In genomic region chr14:92586001-92586947, GRCh38 we compare ENCODE assay signal across 9 cellular contexts.
DNase-seq lines count a peak whose midpoint lies in the region; FAIRE-seq and TF ChIP-seq lines count a peak whose summit lies in the region.
"Had no signal": no experiment of that assay in that cellular context is flagged by ENCODE, and none has a peak within 500 bp of the region (broad histone marks: within the 10 kb centered on the region; RNA-seq: fewer than 3 reads in every experiment).

No MANE protein-coding gene starts in this region.

- no peaks in the 10 kb centered on the region for H3K36me3 ChIP-seq in GM06990 (ENCODE audit: control insufficient read depth, insufficient read depth, low read length)
- H3K36me3 ChIP-seq in thymus (ENCODE audit: control insufficient read depth, insufficient read depth) = peaks cover 9% of the 10 kb centered on the region

- peaks cover 6% of the 10 kb centered on the region for H3K9me3 Mint-ChIP-seq in activated T-helper 2 cell treated with anti-CD3 and anti-CD28 coated beads, Interferon-gamma antibody, Interleukin-2, Interleukin-4, amounts not matched to agents 10 μg/mL and 5 μg/mL and 100 μg/mL, durations not matched to agents 14 hours and 24 hours and 36 hours

- H3K27ac ChIP-seq in thymus (ENCODE audit: low read depth) = peak overlapping the region; percentile 95
- H3K27ac ChIP-seq: parathyroid adenoma had no signal

- DNase-seq in GM06990 (ENCODE audit: extremely low read depth, insufficient read length) = peak; percentile 46
- peak; percentile 31 for DNase-seq in HTR-8/SVneo (ENCODE audit: insufficient read length, low spot score)
- DNase-seq in activated T-helper 2 cell treated with anti-CD3 and anti-CD28 coated beads, Interferon-gamma antibody, Interleukin-2, Interleukin-4, amounts not matched to agents 10 μg/mL and 5 μg/mL and 100 μg/mL, durations not matched to agents 14 hours and 24 hours and 36 hours (ENCODE audit: low spot score) = peak; percentile 44
- DNase-seq in iris pigment epithelial cell (ENCODE audit: low read depth) = peak; percentile 97
- DNase-seq in D341Med (ENCODE audit: low spot score) = no peak
- no peak for DNase-seq in retina
- no peak for DNase-seq in NCI-H1105 treated with DMSO at 0.1 percent for 48 hours (lab: John Stamatoyannopoulos, UW)

- intact Hi-C loops in activated T-helper 2 cell treated with anti-CD3 and anti-CD28 coated beads, Interferon-gamma antibody, Interleukin-2, Interleukin-4, amounts not matched to agents 10 μg/mL and 5 μg/mL and 100 μg/mL, durations not matched to agents 14 hours and 24 hours and 36 hours (cut with micrococcal nuclease) = loop anchor here (1.0 to 5.0 kb wide), 5 partner anchors 23 to 183 kb away; no protein-coding TSS in a partner anchor

- no peak overlapping the region for H3K4me3 ChIP-seq in GM06990 (replicated peaks; ENCODE audit: low read depth, low read length)
- H3K4me3 ChIP-seq in thymus (ENCODE audit: low read length) = no peak overlapping the region

- H3K4me1 ChIP-seq in thymus (ENCODE audit: control insufficient read depth, insufficient read depth, low read length) = peaks cover 53% of the 10 kb centered on the region
- H3K4me1 ChIP-seq: parathyroid adenoma had no signal

- H3K36me3 Mint-ChIP-seq in activated T-helper 2 cell treated with anti-CD3 and anti-CD28 coated beads, Interferon-gamma antibody, Interleukin-2, Interleukin-4, amounts not matched to agents 10 μg/mL and 5 μg/mL and 100 μg/mL, durations not matched to agents 14 hours and 24 hours and 36 hours (ENCODE audit: low read depth) = peaks cover 23% of the 10 kb centered on the region

- peak overlapping the region; percentile 65 for H3K27ac Mint-ChIP-seq in activated T-helper 2 cell treated with anti-CD3 and anti-CD28 coated beads, Interferon-gamma antibody, Interleukin-2, Interleukin-4, amounts not matched to agents 10 μg/mL and 5 μg/mL and 100 μg/mL, durations not matched to agents 14 hours and 24 hours and 36 hours

- peak overlapping the region; percentile 49 for H3K4me3 Mint-ChIP-seq in activated T-helper 2 cell treated with anti-CD3 and anti-CD28 coated beads, Interferon-gamma antibody, Interleukin-2, Interleukin-4, amounts not matched to agents 10 μg/mL and 5 μg/mL and 100 μg/mL, durations not matched to agents 14 hours and 24 hours and 36 hours (ENCODE audit: low read depth)

- no peak for TF ChIP-seq CTCF in GM06990 (IDR thresholded peaks at IDR 0.05; ENCODE audit: insufficient read depth, low read length, poor library complexity, severe bottlenecking)

- peak; percentile 46 for FAIRE-seq in HTR-8/SVneo (lab: Jason Lieb, UNC)

- H3K4me1 Mint-ChIP-seq in activated T-helper 2 cell treated with anti-CD3 and anti-CD28 coated beads, Interferon-gamma antibody, Interleukin-2, Interleukin-4, amounts not matched to agents 10 μg/mL and 5 μg/mL and 100 μg/mL, durations not matched to agents 14 hours and 24 hours and 36 hours (ENCODE audit: low read depth) = peaks cover 63% of the 10 kb centered on the region

- H3K9me3 ChIP-seq in thymus (ENCODE audit: control insufficient read depth) = no peaks in the 10 kb centered on the region

- H3K27me3 ChIP-seq in GM06990 (replicated peaks; ENCODE audit: control insufficient read depth, insufficient read depth, low read length) (no peaks in the 10 kb centered on the region), thymus (ENCODE audit: control insufficient read depth, insufficient read depth) (no peaks in the 10 kb centered on the region)

- 11% methylated on average over 9 of the region's 9 CpGs for WGBS in thymus

- peaks cover 43% of the 10 kb centered on the region for H3K27me3 Mint-ChIP-seq in activated T-helper 2 cell treated with anti-CD3 and anti-CD28 coated beads, Interferon-gamma antibody, Interleukin-2, Interleukin-4, amounts not matched to agents 10 μg/mL and 5 μg/mL and 100 μg/mL, durations not matched to agents 14 hours and 24 hours and 36 hours (ENCODE audit: low read depth)

Comparison
In these comparisons a context has a peak if more than half of its experiments do, and no peak if none do; other contexts are left out.
1. DNase-seq: peak in GM06990 (single experiment), HTR-8/SVneo (single experiment), activated T-helper 2 cell treated with anti-CD3 and anti-CD28 coated beads, Interferon-gamma antibody, Interleukin-2, Interleukin-4, amounts not matched to agents 10 μg/mL and 5 μg/mL and 100 μg/mL, durations not matched to agents 14 hours and 24 hours and 36 hours (single experiment) and iris pigment epithelial cell (single experiment); none in D341Med (single experiment), retina (single experiment) and NCI-H1105 treated with DMSO at 0.1 percent for 48 hours (single experiment).